ENCODE assay signal across 3 cellular contexts in the genomic region with DNA sequence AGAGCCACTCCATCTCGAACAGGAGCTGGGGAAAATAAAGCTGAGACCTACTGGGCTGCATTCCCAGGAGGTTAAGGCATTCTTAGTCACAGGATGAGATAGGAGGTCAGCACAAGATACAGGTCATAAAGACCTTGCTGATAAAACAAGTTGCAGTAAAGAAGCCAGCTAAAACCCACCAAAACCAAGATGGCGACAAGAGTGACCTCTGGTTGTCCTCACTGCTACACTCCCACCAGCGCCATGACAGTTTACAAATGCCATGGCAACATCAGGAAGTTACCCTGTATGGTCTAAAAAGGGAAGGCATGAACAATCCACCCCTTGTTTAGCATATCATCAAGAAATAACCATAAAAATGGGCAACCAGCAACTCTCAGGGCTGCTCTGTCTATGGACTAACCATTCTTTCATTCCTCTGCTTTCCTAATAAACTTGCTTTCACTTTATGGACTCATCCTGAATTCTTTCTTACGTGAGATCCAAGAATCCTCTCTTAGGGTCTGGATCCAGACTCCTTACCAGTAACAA. TPM values are rescaled to one million over a fixed set of nuclear protein-coding genes. Genes with fewer than 3 reads are reported as not detected.
"Had no signal": no experiment of that assay in that cellular context is flagged by ENCODE, and none has a peak within 500 bp of the region (broad histone marks: within the 10 kb centered on the region; RNA-seq: fewer than 3 reads in every experiment).

No MANE protein-coding gene starts in this region.

RNA-seq across cellular contexts. Expression of gene SALL4, which starts 24.0 kb away (rescaled TPM):
- total RNA-seq: gastroesophageal sphincter, myocyte had no signal
- polyA plus RNA-seq: mammary epithelial cell had no signal
